39 cellular contexts compared by ENCODE assay signal in genomic region chr14:52808101-52808500, GRCh38.
"Had no signal": no experiment of that assay in that cellular context is flagged by ENCODE, and none has a peak within 500 bp of the region (broad histone marks: within the 10 kb centered on the region; RNA-seq: fewer than 3 reads in every experiment).

No MANE protein-coding gene starts in this region.

- H3K9me3 Mint-ChIP-seq: activated CD4-positive, alpha-beta memory T cell treated with anti-CD3 and anti-CD28 coated beads, Interleukin-2, amount 10 ng/mL, durations not matched to agents 7 days and 5 days; activated CD4-positive, alpha-beta T cell treated with anti-CD3 and anti-CD28 coated beads, Interleukin-2, amount 10 ng/mL, durations not matched to agents 7 days and 5 days; activated naive CD4-positive, alpha-beta T cell treated with anti-CD3 and anti-CD28 coated beads for 36 hours; activated naive CD4-positive, alpha-beta T cell treated with anti-CD3 and anti-CD28 coated beads, Interleukin-2, amount 50 U/mL, for 72 hours; activated naive CD8-positive, alpha-beta T cell treated with anti-CD3 and anti-CD28 coated beads for 36 hours; activated T-cell treated with anti-CD3 and anti-CD28 coated beads, Interleukin-2, amount 50 U/mL, for 4 hours; activated T-cell treated with anti-CD3 and anti-CD28 coated beads, Interleukin-2, amount 50 U/mL, for 72 hours; activated T-helper 1 cell treated with anti-CD3 and anti-CD28 coated beads, Interleukin-12 subunit alpha, Interleukin-12 subunit beta, Interleukin-2, Interleukin-4 antibody, amounts not matched to agents 30 ng/mL and 10 ng/mL and 1 ng/mL, durations not matched to agents 14 hours and 24 hours and 36 hours; activated T-helper 17 cell treated with anti-CD3 and anti-CD28 coated beads, Interleukin-2, amount 50 U/mL, for 72 hours; brain; central memory CD8-positive, alpha-beta T cell; T-helper 1 cell treated with Interleukin-12 subunit alpha and Interleukin-12 subunit beta and Interleukin-4 antibody, amounts not matched to agents 30 μg/mL and 1 μg/mL, for 36 hours; T-helper 2 cell treated with Interferon-gamma antibody and Interleukin-4, amounts not matched to agents 5 μg/mL and 100 μg/mL, for 36 hours; WTC11 had no signal

- H3K27me3 ChIP-seq: adrenal gland, cardiac muscle cell had no signal

- H3K27me3 Mint-ChIP-seq: activated CD4-positive, alpha-beta memory T cell treated with anti-CD3 and anti-CD28 coated beads, Interleukin-2, amount 10 ng/mL, durations not matched to agents 7 days and 5 days; activated CD4-positive, alpha-beta T cell treated with anti-CD3 and anti-CD28 coated beads for 36 hours; activated CD4-positive, alpha-beta T cell treated with anti-CD3 and anti-CD28 coated beads, Interleukin-2, amount 10 ng/mL, durations not matched to agents 7 days and 5 days; activated naive CD8-positive, alpha-beta T cell treated with anti-CD3 and anti-CD28 coated beads for 36 hours; activated T-helper 17 cell treated with anti-CD3 and anti-CD28 coated beads, Interleukin-2, amount 50 U/mL, for 72 hours; brain; central memory CD8-positive, alpha-beta T cell had no signal

- H3K36me3 ChIP-seq: adrenal gland, cardiac muscle cell had no signal

- ATAC-seq: activated CD4-positive, alpha-beta T cell treated with anti-CD3 and anti-CD28 coated beads for 36 hours; activated CD4-positive, CD25-positive, alpha-beta regulatory T cell treated with anti-CD3 and anti-CD28 coated beads, Interleukin-2, amount 50 U/mL, for 24 hours; activated naive CD4-positive, alpha-beta T cell treated with anti-CD3 and anti-CD28 coated beads, Interleukin-2, amount 50 U/mL, for 72 hours; activated T-cell treated with anti-CD3 and anti-CD28 coated beads, Interleukin-2, amount 50 U/mL, for 4 hours; activated T-cell treated with anti-CD3 and anti-CD28 coated beads, Interleukin-2, amount 50 U/mL, for 72 hours; activated T-helper 17 cell treated with anti-CD3 and anti-CD28 coated beads, Interleukin-2, amount 50 U/mL, for 72 hours; WTC11 had no signal

- H3K4me3 Mint-ChIP-seq: activated CD4-positive, alpha-beta memory T cell treated with anti-CD3 and anti-CD28 coated beads, Interleukin-2, amount 10 ng/mL, durations not matched to agents 7 days and 5 days; activated CD4-positive, alpha-beta T cell treated with anti-CD3 and anti-CD28 coated beads for 36 hours; activated CD4-positive, alpha-beta T cell treated with anti-CD3 and anti-CD28 coated beads, Interleukin-2, amount 10 ng/mL, durations not matched to agents 7 days and 5 days; activated naive CD4-positive, alpha-beta T cell treated with anti-CD3 and anti-CD28 coated beads for 36 hours; activated naive CD8-positive, alpha-beta T cell treated with anti-CD3 and anti-CD28 coated beads for 36 hours; activated T-cell treated with anti-CD3 and anti-CD28 coated beads, Interleukin-2, amount 50 U/mL, for 4 hours; activated T-cell treated with anti-CD3 and anti-CD28 coated beads, Interleukin-2, amount 50 U/mL, for 72 hours; activated T-helper 1 cell treated with anti-CD3 and anti-CD28 coated beads, Interleukin-12 subunit alpha, Interleukin-12 subunit beta, Interleukin-2, Interleukin-4 antibody, amounts not matched to agents 30 ng/mL and 10 ng/mL and 1 ng/mL, durations not matched to agents 14 hours and 24 hours and 36 hours; activated T-helper 17 cell treated with anti-CD3 and anti-CD28 coated beads, Interleukin-2, amount 50 U/mL, for 72 hours; brain; central memory CD8-positive, alpha-beta T cell; T-helper 1 cell treated with Interleukin-12 subunit alpha and Interleukin-12 subunit beta and Interleukin-4 antibody, amounts not matched to agents 30 μg/mL and 1 μg/mL, for 36 hours; T-helper 2 cell treated with Interferon-gamma antibody and Interleukin-4, amounts not matched to agents 5 μg/mL and 100 μg/mL, for 36 hours; WTC11 had no signal

- DNase-seq: activated CD4-positive, alpha-beta memory T cell treated with anti-CD3 and anti-CD28 coated beads, Interleukin-2, amount 10 ng/mL, durations not matched to agents 7 days and 5 days; activated CD4-positive, alpha-beta T cell treated with anti-CD3 and anti-CD28 coated beads for 1 hour; activated CD4-positive, alpha-beta T cell treated with anti-CD3 and anti-CD28 coated beads for 36 hours; activated CD4-positive, alpha-beta T cell treated with anti-CD3 and anti-CD28 coated beads for 48 hours; activated CD4-positive, alpha-beta T cell treated with anti-CD3 and anti-CD28 coated beads, Interleukin-2, amount 10 ng/mL, durations not matched to agents 7 days and 5 days; activated CD4-positive, alpha-beta T cell treated with anti-CD3 and anti-CD28 coated beads, Interleukin-2, amount 50 U/mL, for 48 hours; activated CD4-positive, CD25-positive, alpha-beta regulatory T cell; activated CD8-positive, alpha-beta memory T cell treated with anti-CD3 and anti-CD28 coated beads, Interleukin-2, amount 50 U/mL, for 4 hours; activated effector memory CD4-positive, alpha-beta T cell treated with anti-CD3 and anti-CD28 coated beads, Interleukin-2, amount 50 U/mL, for 16 hours; activated gamma-delta T cell treated with Interleukin-2 at 50 U/mL for 16 hours; activated naive CD4-positive, alpha-beta T cell; activated naive CD4-positive, alpha-beta T cell treated with anti-CD3 and anti-CD28 coated beads for 36 hours; activated naive CD4-positive, alpha-beta T cell treated with anti-CD3 and anti-CD28 coated beads, Interleukin-2, amount 50 U/mL, for 16 hours; activated naive CD8-positive, alpha-beta T cell treated with anti-CD3 and anti-CD28 coated beads for 36 hours; activated T-cell treated with anti-CD3 and anti-CD28 coated beads for 4 hours; activated T-cell treated with anti-CD3 and anti-CD28 coated beads, Interleukin-2, amount 50 U/mL, for 1 hour; activated T-cell treated with anti-CD3 and anti-CD28 coated beads, Interleukin-2, amount 50 U/mL, for 4 hours; activated T-cell treated with anti-CD3 and anti-CD28 coated beads, Interleukin-2, amount 50 U/mL, for 72 hours; adrenal gland; amniotic stem cell; aorta; caudate nucleus; cerebellar nuclear complex; T-helper 1 cell; T-helper 2 cell; T-helper 9 cell had no signal

- H3K9me3 ChIP-seq: adrenal gland had no signal

- FAIRE-seq: astrocyte, bronchial epithelial cell had no signal

- H3K4me1 Mint-ChIP-seq: activated CD4-positive, alpha-beta T cell treated with anti-CD3 and anti-CD28 coated beads for 36 hours; activated naive CD8-positive, alpha-beta T cell treated with anti-CD3 and anti-CD28 coated beads for 36 hours; activated T-helper 17 cell treated with anti-CD3 and anti-CD28 coated beads, Interleukin-2, amount 50 U/mL, for 72 hours; brain; central memory CD8-positive, alpha-beta T cell had no signal

- H3K36me3 Mint-ChIP-seq: activated naive CD4-positive, alpha-beta T cell treated with anti-CD3 and anti-CD28 coated beads, Interleukin-2, amount 50 U/mL, for 72 hours; activated naive CD8-positive, alpha-beta T cell treated with anti-CD3 and anti-CD28 coated beads for 36 hours; brain; WTC11 had no signal

- H3K4me3 ChIP-seq: adrenal gland, cardiac muscle cell had no signal

- H3K27ac ChIP-seq: adrenal gland, cardiac muscle cell, VCaP had no signal

- H3K27ac Mint-ChIP-seq: activated CD4-positive, alpha-beta memory T cell treated with anti-CD3 and anti-CD28 coated beads, Interleukin-2, amount 10 ng/mL, durations not matched to agents 7 days and 5 days; activated CD4-positive, alpha-beta T cell treated with anti-CD3 and anti-CD28 coated beads for 36 hours; activated CD4-positive, alpha-beta T cell treated with anti-CD3 and anti-CD28 coated beads, Interleukin-2, amount 10 ng/mL, durations not matched to agents 7 days and 5 days; activated naive CD4-positive, alpha-beta T cell treated with anti-CD3 and anti-CD28 coated beads for 36 hours; activated naive CD4-positive, alpha-beta T cell treated with anti-CD3 and anti-CD28 coated beads, Interleukin-2, amount 50 U/mL, for 72 hours; activated naive CD8-positive, alpha-beta T cell treated with anti-CD3 and anti-CD28 coated beads for 36 hours; activated T-cell treated with anti-CD3 and anti-CD28 coated beads, Interleukin-2, amount 50 U/mL, for 72 hours; activated T-helper 1 cell treated with anti-CD3 and anti-CD28 coated beads, Interleukin-12 subunit alpha, Interleukin-12 subunit beta, Interleukin-2, Interleukin-4 antibody, amounts not matched to agents 30 ng/mL and 10 ng/mL and 1 ng/mL, durations not matched to agents 14 hours and 24 hours and 36 hours; activated T-helper 17 cell treated with anti-CD3 and anti-CD28 coated beads, Interleukin-2, amount 50 U/mL, for 72 hours; brain; T-helper 1 cell treated with Interleukin-12 subunit alpha and Interleukin-12 subunit beta and Interleukin-4 antibody, amounts not matched to agents 30 μg/mL and 1 μg/mL, for 36 hours; T-helper 2 cell treated with Interferon-gamma antibody and Interleukin-4, amounts not matched to agents 5 μg/mL and 100 μg/mL, for 36 hours; WTC11 had no signal
